ENCODE assay signal across 17 cellular contexts in the genomic region with DNA sequence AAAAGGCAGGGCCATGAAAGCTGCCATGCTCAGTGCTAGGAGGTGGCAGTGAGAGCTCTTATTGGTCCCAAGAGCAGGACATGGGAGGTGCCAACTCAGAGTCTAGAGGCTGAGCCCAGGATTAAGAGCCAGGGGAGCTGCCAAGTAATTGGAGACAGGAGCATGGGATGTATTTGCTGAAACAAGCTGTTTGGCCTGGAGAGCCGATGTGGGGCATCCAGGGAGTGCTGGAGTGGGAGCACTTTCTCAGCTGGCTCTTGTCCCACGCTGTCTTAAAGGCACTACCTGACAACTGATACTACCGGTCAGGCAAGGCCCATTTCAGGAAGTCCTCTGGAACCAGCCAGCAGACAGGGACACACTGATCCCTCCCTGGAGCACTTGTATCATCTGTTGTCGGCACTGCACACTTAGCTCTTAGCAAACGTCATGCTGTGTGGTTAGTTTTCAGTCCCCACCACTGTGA. TPM values are rescaled to one million over a fixed set of nuclear protein-coding genes. Genes with fewer than 3 reads are reported as not detected.
A peak's percentile ranks its signal among the peaks of the same experiment; 100 is the strongest.
DNase-seq lines count a peak whose midpoint lies in the region; ATAC-seq and TF ChIP-seq lines count a peak whose summit lies in the region.
"Had no signal": no experiment of that assay in that cellular context is flagged by ENCODE, and none has a peak within 500 bp of the region (broad histone marks: within the 10 kb centered on the region; RNA-seq: fewer than 3 reads in every experiment).

No MANE protein-coding gene starts in this region.

- H3K27me3 ChIP-seq in DND-41 (ENCODE audit: insufficient read depth, low read length, poor library complexity): no peaks in the 10 kb centered on the region
- no peaks in the 10 kb centered on the region for H3K27me3 ChIP-seq in parathyroid adenoma (ENCODE audit: control insufficient read depth, insufficient read depth, low read length)

- H3K9ac ChIP-seq in DND-41 (ENCODE audit: low read depth, low read length) (no peak overlapping the region), parathyroid adenoma (no peak overlapping the region)

- no peaks in the 10 kb centered on the region for H3K79me2 ChIP-seq in DND-41 (ENCODE audit: insufficient read depth, low read length)
- no peaks in the 10 kb centered on the region for H3K79me2 ChIP-seq in parathyroid adenoma

- in situ Hi-C loops in ACHN (cut with HindIII; ENCODE audit: low pct_ligation_motif_present, low pct_unique_long_range_greater_than_20kb, low sequenced_read_pairs): no loop called here

- H3K4me3 ChIP-seq in DND-41 (ENCODE audit: low read depth in 1 of 2, low read length in 2 of 2): no peak overlapping the region
- H3K4me3 ChIP-seq in parathyroid adenoma (ENCODE audit: low read depth, low read length): no peak overlapping the region
- H3K4me3 ChIP-seq: GM12878 had no signal

- H3K9me3 ChIP-seq in DND-41 (ENCODE audit: insufficient read depth, low read length, severe bottlenecking) (no peaks in the 10 kb centered on the region), parathyroid adenoma (ENCODE audit: control insufficient read depth, low read length) (no peaks in the 10 kb centered on the region)

- ATAC-seq in DND-41 (ENCODE audit: insufficient read depth, low read depth) (no peak), esophagus mucosa (peak; percentile 71)
- ATAC-seq: CD8-positive, alpha-beta T cell; GM12878; stimulated activated effector memory CD8-positive, alpha-beta T cell treated with anti-CD3 and anti-CD28 coated beads, Interleukin-12 subunit alpha, Interleukin-12 subunit beta, amount 100 ng/mL, for 72 hours had no signal

- H3K4me1 ChIP-seq in DND-41 (ENCODE audit: insufficient read depth, low read length): peaks cover 33% of the 10 kb centered on the region
- no peaks in the 10 kb centered on the region for H3K4me1 ChIP-seq in parathyroid adenoma

- H3K36me3 ChIP-seq in DND-41 (ENCODE audit: insufficient read depth, low read length) (no peaks in the 10 kb centered on the region), parathyroid adenoma (ENCODE audit: control insufficient read depth, insufficient read depth, low read length) (no peaks in the 10 kb centered on the region)

- DNase-seq in DND-41 (no peak), NCI-H187 (lab: John Stamatoyannopoulos, UW) (peak; percentile 66 to 73), activated gamma-delta T cell (lab: John Stamatoyannopoulos, UW) (no peak), ACHN (no peak), A172 (ENCODE audit: low spot score) (no peak)
- no peak for DNase-seq in stimulated activated CD4-positive, alpha-beta T cell treated with anti-CD3 and anti-CD28 coated beads, Interleukin-2, amount 100 ng/mL, for 24 hours
- DNase-seq: activated CD4-positive, alpha-beta T cell treated with anti-CD3 and anti-CD28 coated beads for 4 hours; activated naive CD4-positive, alpha-beta T cell treated with anti-CD3 and anti-CD28 coated beads, Interleukin-2, amount 10 ng/mL, durations not matched to agents 7 days and 5 days; CD8-positive, alpha-beta T cell; NCI-H2081; SHP77 treated with DMSO at 0.1 percent for 48 hours had no signal

- H3K27ac ChIP-seq in DND-41 (ENCODE audit: low read length) (peak overlapping the region; percentile 75), parathyroid adenoma (peak overlapping the region; percentile 60)

- no peak for TF ChIP-seq CTCF in DND-41 (IDR thresholded peaks at IDR 0.05; ENCODE audit: borderline replicate concordance, extremely low read depth, low read length, poor library complexity, severe bottlenecking)
- TF ChIP-seq CTCF in parathyroid adenoma (IDR thresholded peaks at IDR 0.05): no peak

- H4K20me1 ChIP-seq in DND-41 (ENCODE audit: insufficient read depth, low read length): no peaks in the 10 kb centered on the region

- no peak overlapping the region for H2AFZ ChIP-seq in DND-41 (ENCODE audit: low read depth, low read length)
- H2AFZ ChIP-seq in parathyroid adenoma: peak overlapping the region; percentile 77

- H3K4me2 ChIP-seq in DND-41 (ENCODE audit: insufficient read depth, low read length) (no peak overlapping the region), parathyroid adenoma (ENCODE audit: low read length) (no peak overlapping the region)

RNA-seq across cellular contexts. Expression of gene ANKFN1, which starts 19.3 kb away (rescaled TPM):
- not detected for total RNA-seq in esophagus mucosa
- total RNA-seq in A172 (2014; rRNA removed; shearing (Covaris generic)): 0.67 TPM in 1 of 2 replicates, not detected in the other
- total RNA-seq: CD8-positive, alpha-beta T cell; dermis microvascular lymphatic vessel endothelial cell; GM12878; mononuclear cell had no signal

Comparison
In these comparisons a context has a peak if more than half of its experiments do, and no peak if none do; other contexts are left out.
1. DNase-seq: peak in NCI-H187 (2 of 2); none in DND-41 (single experiment), activated gamma-delta T cell (single experiment), stimulated activated CD4-positive, alpha-beta T cell treated with anti-CD3 and anti-CD28 coated beads, Interleukin-2, amount 100 ng/mL, for 24 hours (0 of 2), ACHN (single experiment) and A172 (single experiment).